24 cellular contexts compared by ENCODE assay signal in genomic region chr19:51994048-51994644, GRCh38. TPM values are rescaled to one million over a fixed set of nuclear protein-coding genes. Genes with fewer than 3 reads are reported as not detected.
DNase-seq lines count a peak whose midpoint lies in the region; ATAC-seq, FAIRE-seq and TF ChIP-seq lines count a peak whose summit lies in the region.
"Had no signal": no experiment of that assay in that cellular context is flagged by ENCODE, and none has a peak within 500 bp of the region (broad histone marks: within the 10 kb centered on the region; RNA-seq: fewer than 3 reads in every experiment).

No MANE protein-coding gene starts in this region.

- H4K8ac ChIP-seq in mesendoderm (ENCODE audit: low read depth, low read length), result no peak overlapping the region

- H2BK5ac ChIP-seq in mesendoderm (ENCODE audit: low read length), result no peak overlapping the region

- no peaks in the 10 kb centered on the region for H3K9me2 ChIP-seq in GM23338 (ENCODE audit: insufficient read depth)

- H3K56ac ChIP-seq in mesendoderm (ENCODE audit: low read length), result no peak overlapping the region

- no peak overlapping the region for H2BK15ac ChIP-seq in mesendoderm (replicated peaks; ENCODE audit: low read depth)

- intact Hi-C loops in pancreas (cut with DNase I), result no loop called here

- H3K9me3 Mint-ChIP-seq in astrocyte (ENCODE audit: unreplicated experiment), result peaks cover 81% of the 10 kb centered on the region
- H3K9me3 Mint-ChIP-seq in GM23338, result peaks cover 95% of the 10 kb centered on the region

- H3K23ac ChIP-seq in mesendoderm (ENCODE audit: low read length), result no peak overlapping the region

- H3K79me2 ChIP-seq in astrocyte (ENCODE audit: insufficient read depth, low read length), result no peaks in the 10 kb centered on the region
- H3K79me2 ChIP-seq in mesendoderm (ENCODE audit: control insufficient read depth, insufficient read depth, low read length), result no peaks in the 10 kb centered on the region
- H3K79me2 ChIP-seq in GM23338 (replicated peaks; ENCODE audit: insufficient read depth), result no peaks in the 10 kb centered on the region

- H4K20me1 ChIP-seq in astrocyte (ENCODE audit: insufficient read depth, low read length), result no peaks in the 10 kb centered on the region
- no peaks in the 10 kb centered on the region for H4K20me1 ChIP-seq in GM23338 (replicated peaks; ENCODE audit: insufficient read depth)

- peaks cover 45% of the 10 kb centered on the region for H3K9me3 ChIP-seq in astrocyte (ENCODE audit: insufficient read depth, low read depth, low read length)
- peaks cover 2 to 19% (median 8%) of the 10 kb centered on the region in 4 donors for H3K9me3 ChIP-seq in pancreas

- no peak overlapping the region for H3K9ac ChIP-seq in astrocyte (ENCODE audit: low read length)
- H3K9ac ChIP-seq in mesendoderm (ENCODE audit: low read length), result no peak overlapping the region

- no peak overlapping the region for H2AK5ac ChIP-seq in mesendoderm (ENCODE audit: low read length)

- peaks cover 24% of the 10 kb centered on the region for H3K36me3 ChIP-seq in astrocyte (ENCODE audit: insufficient read depth, low read length)
- peaks cover 6% of the 10 kb centered on the region for H3K36me3 ChIP-seq in mesendoderm (ENCODE audit: control insufficient read depth, insufficient read depth, low read length)
- peaks cover 5 to 60% (median 17%) of the 10 kb centered on the region in 3 donors for H3K36me3 ChIP-seq in pancreas
- peaks cover 66% of the 10 kb centered on the region for H3K36me3 ChIP-seq in GM23338 (ENCODE audit: insufficient read depth)

- H4K5ac ChIP-seq in mesendoderm (ENCODE audit: low read length), result no peak overlapping the region

- H2AFZ ChIP-seq in astrocyte (ENCODE audit: low read depth, low read length), result no peak overlapping the region
- H2AFZ ChIP-seq in GM23338, result no peak overlapping the region

- no peaks in the 10 kb centered on the region for H3K79me1 ChIP-seq in mesendoderm (ENCODE audit: low read length)

- H3K36me3 Mint-ChIP-seq in astrocyte (ENCODE audit: low read depth, unreplicated experiment), result peaks cover 77% of the 10 kb centered on the region
- H3K36me3 Mint-ChIP-seq in GM23338 (ENCODE audit: low read depth), result peaks cover 91% of the 10 kb centered on the region

- WGBS in mesendoderm (ENCODE audit: extremely low coverage, insufficient coverage, low lambda C conversion rate), result no CpG with 5 or more reads among the region's 2 CpGs
- WGBS in pancreas, 2 donors, result 95% methylated on average over 2 of the region's 2 CpGs

- ATAC-seq in pancreas, result no peak
- ATAC-seq in HG03442 (IDR thresholded peaks at IDR 0.05; ENCODE audit: unreplicated experiment), result no peak
- no peak for ATAC-seq in GM23338
- ATAC-seq: activated CD4-positive, CD25-positive, alpha-beta regulatory T cell treated with anti-CD3 and anti-CD28 coated beads, Interleukin-2, amount 50 U/mL, for 24 hours; activated naive CD8-positive, alpha-beta T cell treated with anti-CD3 and anti-CD28 coated beads, Interleukin-2, amount 50 U/mL, for 24 hours; Panc1; SK-N-SH treated with all-trans-retinoic acid at 6 μM for 48 hours had no signal

- DNase-seq in Caki2 (ENCODE audit: low read depth), result peak; percentile 33
- DNase-seq in astrocyte (ENCODE audit: low read depth), result peak; percentile 1
- peak; percentile 17 for DNase-seq in mesendoderm
- DNase-seq in pancreas, result no peak
- no peak for DNase-seq in GM23338 (ENCODE audit: low spot score)
- DNase-seq: activated CD8-positive, alpha-beta memory T cell treated with anti-CD3 and anti-CD28 coated beads for 24 hours; activated naive CD8-positive, alpha-beta T cell treated with anti-CD3 and anti-CD28 coated beads, Interleukin-2, amount 50 U/mL, for 24 hours; central memory CD4-positive, alpha-beta T cell; COR-L47; effector memory CD4-positive, alpha-beta T cell; GOT3; mammary epithelial cell; NCI-H1436; spleen; stimulated activated CD8-positive, alpha-beta memory T cell treated with anti-CD3 and anti-CD28 coated beads, Interleukin-4, amount 100 ng/mL, for 48 hours; substantia nigra had no signal

- H3K4me3 Mint-ChIP-seq in astrocyte (ENCODE audit: unreplicated experiment), result no peak overlapping the region
- H3K4me3 Mint-ChIP-seq in GM23338, result no peak overlapping the region
- H3K4me3 Mint-ChIP-seq: activated naive CD8-positive, alpha-beta T cell treated with anti-CD3 and anti-CD28 coated beads, Interleukin-2, amount 50 U/mL, for 24 hours; nephron had no signal

- no peak overlapping the region for H3K4me2 ChIP-seq in astrocyte (ENCODE audit: low read length)
- H3K4me2 ChIP-seq in mesendoderm (ENCODE audit: low read length), result no peak overlapping the region
- H3K4me2 ChIP-seq in GM23338, result no peak overlapping the region

- H3K4me1 ChIP-seq in astrocyte (ENCODE audit: insufficient read depth, low read length), result no peaks in the 10 kb centered on the region
- no peaks in the 10 kb centered on the region for H3K4me1 ChIP-seq in mesendoderm (ENCODE audit: control insufficient read depth, low read depth, low read length)
- H3K4me1 ChIP-seq in pancreas, result no peaks in the 10 kb centered on the region
- H3K4me1 ChIP-seq in GM23338 (ENCODE audit: insufficient read depth), result no peaks in the 10 kb centered on the region
- H3K4me1 ChIP-seq: prostate gland, spleen, vagina had no signal

- no peak overlapping the region for H3K27ac ChIP-seq in astrocyte (ENCODE audit: low read depth, low read length)
- no peak overlapping the region for H3K27ac ChIP-seq in mesendoderm (ENCODE audit: low read depth, low read length)
- no peak overlapping the region for H3K27ac ChIP-seq in pancreas
- H3K27ac ChIP-seq in GM23338 (ENCODE audit: low read depth), result no peak overlapping the region
- H3K27ac ChIP-seq: prostate gland, spleen, vagina had no signal

- H3F3A ChIP-seq in GM23338 (replicated peaks; ENCODE audit: low read depth), result no peaks in the 10 kb centered on the region

- H2BK120ac ChIP-seq in mesendoderm (ENCODE audit: low read depth, low read length), result no peak overlapping the region

- H3K4me3 ChIP-seq in astrocyte (ENCODE audit: insufficient read depth, low read depth, low read length), result no peak overlapping the region
- H3K4me3 ChIP-seq in mesendoderm (ENCODE audit: low read length), result peak overlapping the region; percentile 5
- H3K4me3 ChIP-seq in pancreas, result no peak overlapping the region
- no peak overlapping the region; the same call in 1 of the 2 replicates for H3K4me3 ChIP-seq in GM23338
- H3K4me3 ChIP-seq: prostate gland, spleen, vagina had no signal

- no peak overlapping the region for H3K18ac ChIP-seq in mesendoderm (ENCODE audit: low read length)

- H3K27ac Mint-ChIP-seq in astrocyte (ENCODE audit: unreplicated experiment) (no peak overlapping the region), GM23338 (no peak overlapping the region)
- H3K27ac Mint-ChIP-seq: activated naive CD8-positive, alpha-beta T cell treated with anti-CD3 and anti-CD28 coated beads, Interleukin-2, amount 50 U/mL, for 24 hours; nephron had no signal

- no peak for TF ChIP-seq CTCF in astrocyte (IDR thresholded peaks at IDR 0.05; ENCODE audit: insufficient read depth, low read depth, low read length)
- no peak for TF ChIP-seq CTCF in pancreas (IDR thresholded peaks at IDR 0.05)
- no peak for TF ChIP-seq CTCF in GM23338 (conservative IDR thresholded peaks at IDR 0.05; ENCODE audit: low read depth in 2 of 2)

- H3K4ac ChIP-seq in mesendoderm (ENCODE audit: low read depth, low read length), result no peak overlapping the region

- H3K27me3 ChIP-seq in astrocyte (ENCODE audit: insufficient read depth, low read length), result no peaks in the 10 kb centered on the region
- H3K27me3 ChIP-seq in mesendoderm (ENCODE audit: insufficient read depth, low read length, poor library complexity), result no peaks in the 10 kb centered on the region
- H3K27me3 ChIP-seq in pancreas, result no peaks in the 10 kb centered on the region
- no peaks in the 10 kb centered on the region for H3K27me3 ChIP-seq in GM23338 (ENCODE audit: insufficient read depth)
- H3K27me3 ChIP-seq: spleen, vagina had no signal

- in situ Hi-C loops in Caki2 (cut with HindIII; ENCODE audit: low pct_unique_long_range_greater_than_20kb, low sequenced_read_pairs), result no loop called here

- no peaks in the 10 kb centered on the region for H3K4me1 Mint-ChIP-seq in astrocyte (ENCODE audit: low read depth, unreplicated experiment)
- H3K4me1 Mint-ChIP-seq in GM23338, result no peaks in the 10 kb centered on the region
- H3K4me1 Mint-ChIP-seq: activated naive CD8-positive, alpha-beta T cell treated with anti-CD3 and anti-CD28 coated beads, Interleukin-2, amount 50 U/mL, for 24 hours; nephron had no signal

- no peaks in the 10 kb centered on the region for H3K27me3 Mint-ChIP-seq in astrocyte (ENCODE audit: low read depth, unreplicated experiment)
- H3K27me3 Mint-ChIP-seq in GM23338 (ENCODE audit: insufficient read depth, low read depth, poor library complexity), result peaks cover 1% of the 10 kb centered on the region
- H3K27me3 Mint-ChIP-seq: activated naive CD8-positive, alpha-beta T cell treated with anti-CD3 and anti-CD28 coated beads, Interleukin-2, amount 50 U/mL, for 24 hours had no signal

- FAIRE-seq in astrocyte (lab: Jason Lieb, UNC) (peak; percentile 54), pancreas (lab: Jason Lieb, UNC) (no peak)
- FAIRE-seq: islet of Langerhans had no signal

RNA-seq across cellular contexts. Expression of gene ZNF350, which starts 7.5 kb away (rescaled TPM):
- 3.0 and 6.7 TPM in 2 replicates for total RNA-seq in Caki2 (2014; rRNA removed; shearing (Covaris generic); ENCODE audit: low replicate concordance)
- total RNA-seq in astrocyte (8.6 and 9.5 TPM in 2 replicates), pancreas (1 to 10 TPM; 3.9 to 7.6 (median 4.7) TPM)
- polyA plus RNA-seq in mesendoderm (2013, experiment 1 of 2), result 5.1 TPM
- polyA plus RNA-seq in mesendoderm (2013, experiment 2 of 2), result 5.3 TPM
- polyA plus RNA-seq in pancreas (1 to 10 TPM; 3.7 to 8.1 TPM), GM23338 (2016; fragmentation: Nextera tagmentation; extraction: Ambion mirVana) (3.6 and 7.6 TPM in 2 replicates)
- 5.6 and 5.8 TPM in 2 replicates for total RNA-seq in GM23338 (2014; rRNA removed; shearing (Covaris generic))

RNA-seq across cellular contexts. Expression of gene ZNF615, which starts 13.9 kb away (rescaled TPM):
- 1.3 and 5.2 TPM in 2 replicates for total RNA-seq in Caki2 (2014; rRNA removed; shearing (Covaris generic); ENCODE audit: low replicate concordance)
- total RNA-seq in astrocyte (4.7 and 5.8 TPM in 2 replicates), pancreas (1 to 10 TPM; 3.2 to 8.4 (median 5.4) TPM)
- polyA plus RNA-seq in mesendoderm (2013, experiment 1 of 2), result 5.7 TPM
- polyA plus RNA-seq in mesendoderm (2013, experiment 2 of 2), result 5.9 TPM
- polyA plus RNA-seq in pancreas (1 to 10 TPM; 2.4 to 4.9 TPM), GM23338 (2016; fragmentation: Nextera tagmentation; extraction: Ambion mirVana) (3.7 and 4.5 TPM in 2 replicates)
- total RNA-seq in GM23338 (2014; rRNA removed; shearing (Covaris generic)), result 11.0 and 11.4 TPM in 2 replicates

RNA-seq across cellular contexts. Expression of gene ZNF614, which starts 34.0 kb away (rescaled TPM):
- total RNA-seq in Caki2 (2014; rRNA removed; shearing (Covaris generic); ENCODE audit: low replicate concordance), result 6.6 and 8.7 TPM in 2 replicates
- total RNA-seq in astrocyte (9.9 and 11.4 TPM in 2 replicates), pancreas (1 to 10 TPM; 1.5 to 4.2 (median 2.1) TPM)
- 15.5 TPM for polyA plus RNA-seq in mesendoderm (2013, experiment 1 of 2)
- 15.7 TPM for polyA plus RNA-seq in mesendoderm (2013, experiment 2 of 2)
- polyA plus RNA-seq in pancreas (1 to 10 TPM; 1.3 to 4.0 TPM), GM23338 (2016; fragmentation: Nextera tagmentation; extraction: Ambion mirVana) (7.8 and 9.1 TPM in 2 replicates)
- 21.6 and 26.2 TPM in 2 replicates for total RNA-seq in GM23338 (2014; rRNA removed; shearing (Covaris generic))

RNA-seq across cellular contexts. Expression of gene ZNF432, which starts 54.5 kb away (rescaled TPM):
- 3.4 and 4.2 TPM in 2 replicates for total RNA-seq in Caki2 (2014; rRNA removed; shearing (Covaris generic); ENCODE audit: low replicate concordance)
- total RNA-seq in astrocyte, result 17.7 and 22.9 TPM in 2 replicates
- polyA plus RNA-seq in mesendoderm (2013, experiment 1 of 2), result 4.6 TPM
- polyA plus RNA-seq in mesendoderm (2013, experiment 2 of 2), result 4.5 TPM
- 10 to 100 TPM in 4 of 6 donors, 1 to 10 TPM in 2; 4.8 to 12.6 (median 11.0) TPM for total RNA-seq in pancreas
- polyA plus RNA-seq in pancreas, result 10 to 100 TPM; 13.9 to 26.0 TPM
- 9.0 and 13.2 TPM in 2 replicates for total RNA-seq in GM23338 (2014; rRNA removed; shearing (Covaris generic))
- 3.3 and 3.8 TPM in 2 replicates for polyA plus RNA-seq in GM23338 (2016; fragmentation: Nextera tagmentation; extraction: Ambion mirVana)

Comparison
In these comparisons a context has a peak if more than half of its experiments do, and no peak if none do; other contexts are left out.
1. DNase-seq: peak in Caki2 (single experiment), astrocyte (single experiment) and mesendoderm (single experiment); none in pancreas (0 of 6) and GM23338 (single experiment).